ENCODE assay signal across 20 cellular contexts in the genomic region with DNA sequence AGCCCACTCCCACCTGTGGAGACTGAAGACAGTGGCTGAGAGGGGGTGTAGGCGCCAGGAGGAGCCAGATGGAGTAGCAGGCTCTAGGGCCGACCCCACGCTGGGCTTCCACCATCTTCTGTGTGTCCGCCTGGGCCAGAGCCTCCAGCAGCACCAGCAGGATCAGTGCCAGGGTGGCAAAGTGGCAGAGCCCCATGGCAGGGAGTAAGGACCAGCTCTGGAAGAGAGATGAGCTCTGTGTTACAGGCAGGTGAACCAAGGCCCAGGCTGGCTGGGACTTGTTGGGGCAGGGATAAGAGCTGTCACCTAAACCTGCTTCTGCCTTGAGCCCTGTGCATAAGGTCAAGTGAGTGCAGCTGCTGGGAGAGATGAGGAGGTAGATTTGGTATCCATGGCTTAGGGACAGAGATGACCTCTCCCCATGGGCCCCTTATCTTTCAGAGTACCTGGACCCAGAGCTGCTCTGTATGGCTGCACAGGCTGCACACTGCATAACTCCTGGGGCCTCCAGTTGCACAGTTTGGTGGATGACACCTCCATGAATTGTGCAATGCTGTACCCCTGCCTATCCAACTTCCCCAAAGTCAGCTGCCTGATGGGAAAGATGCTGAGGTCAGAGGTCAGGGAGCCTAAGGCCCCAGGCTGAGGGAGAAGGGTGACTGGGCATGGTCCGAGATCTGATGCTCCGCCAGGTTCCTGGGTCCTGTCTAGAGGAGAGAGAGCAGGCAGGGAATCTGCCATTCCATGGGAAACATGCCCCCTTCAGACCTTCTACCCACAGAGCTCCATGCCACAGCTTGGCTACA. TPM values are rescaled to one million over a fixed set of nuclear protein-coding genes. Genes with fewer than 3 reads are reported as not detected.
DNase-seq lines count a peak whose midpoint lies in the region; ATAC-seq and TF ChIP-seq lines count a peak whose summit lies in the region.
"Had no signal": no experiment of that assay in that cellular context is flagged by ENCODE, and none has a peak within 500 bp of the region (broad histone marks: within the 10 kb centered on the region; RNA-seq: fewer than 3 reads in every experiment).

No MANE protein-coding gene starts in this region.

- H3K4me3 ChIP-seq in WERI-Rb-1 (ENCODE audit: low read depth, low read length) = no peak overlapping the region
- H3K4me3 ChIP-seq in skeletal muscle tissue (ENCODE audit: low read length in 3 of 3) = peak overlapping the region in 1 of 3 donors; percentile 18
- H3K4me3 ChIP-seq: upper lobe of left lung had no signal

- DNase-seq in SIG-M5 treated with dmso at 0.1 percent for 504 hours (lab: John Stamatoyannopoulos, UW; ENCODE audit: unreplicated experiment) = peak; percentile 29
- DNase-seq in SIG-M5 (lab: John Stamatoyannopoulos, UW) = no peak
- peak; percentile 48 for DNase-seq in WERI-Rb-1
- DNase-seq in islet precursor cell = peak; percentile 41
- no peak for DNase-seq in GF-D8 (lab: John Stamatoyannopoulos, UW)
- no peak for DNase-seq in central memory CD4-positive, alpha-beta T cell
- DNase-seq: activated CD4-positive, alpha-beta T cell treated with anti-CD3 and anti-CD28 coated beads for 4 hours; DMS79; effector memory CD4-positive, alpha-beta T cell; HCEC 1CT; NCI-H146; NCI-H2171; NCI-H526; occipital lobe; SHP77; T-cell had no signal

- peaks cover 67 to 94% (median 84%) of the 10 kb centered on the region in 3 donors for H3K4me1 ChIP-seq in skeletal muscle tissue (ENCODE audit: control insufficient read depth in 3 of 3, insufficient read depth in 3 of 3, low read length in 3 of 3)

- ATAC-seq in HG02610 (IDR thresholded peaks at IDR 0.05; ENCODE audit: unreplicated experiment) = no peak
- ATAC-seq: T-cell had no signal

- H3K36me3 ChIP-seq in WERI-Rb-1 (no peaks in the 10 kb centered on the region), skeletal muscle tissue (ENCODE audit: control insufficient read depth in 3 of 3, insufficient read depth in 3 of 3, low read length in 3 of 3) (peaks cover 9 to 16% (median 10%) of the 10 kb centered on the region in 3 donors)
- H3K36me3 ChIP-seq: upper lobe of left lung had no signal

- H3K27ac ChIP-seq in WERI-Rb-1 = peak overlapping the region; percentile 41
- peak overlapping the region; percentile 99 for H3K27ac ChIP-seq in skeletal muscle tissue (ENCODE audit: low read depth, low read length)
- H3K27ac ChIP-seq: 22Rv1, upper lobe of left lung had no signal

- H3K9ac ChIP-seq in skeletal muscle tissue (ENCODE audit: low read depth in 1 of 3, low read length in 3 of 3) = peak overlapping the region; percentile 57 to 76 (median 65)

- TF ChIP-seq CTCF in WERI-Rb-1 (IDR thresholded peaks at IDR 0.05; ENCODE audit: low read depth, low read length) = no peak

- no peaks in the 10 kb centered on the region for H3K9me3 ChIP-seq in WERI-Rb-1 (ENCODE audit: severe bottlenecking)
- no peaks in the 10 kb centered on the region for H3K9me3 ChIP-seq in skeletal muscle tissue (ENCODE audit: control insufficient read depth in 3 of 3, low read length in 3 of 3)
- H3K9me3 ChIP-seq: upper lobe of left lung had no signal

- H3K27me3 ChIP-seq in WERI-Rb-1 (ENCODE audit: insufficient read depth, low read depth, severe bottlenecking) (no peaks in the 10 kb centered on the region), skeletal muscle tissue (ENCODE audit: control insufficient read depth in 3 of 3, insufficient read depth in 3 of 3, low read length in 3 of 3) (no peaks in the 10 kb centered on the region)
- H3K27me3 ChIP-seq: upper lobe of left lung had no signal

RNA-seq across cellular contexts. Expression of a gene that starts 7.4 kb away (rescaled TPM):
- total RNA-seq in skeletal muscle tissue = 17.7 TPM

Comparison
In these comparisons a context has a peak if more than half of its experiments do, and no peak if none do; other contexts are left out.
1. DNase-seq: peak in SIG-M5 treated with dmso at 0.1 percent for 504 hours (single experiment), WERI-Rb-1 (single experiment) and islet precursor cell (single experiment); none in SIG-M5 (single experiment), GF-D8 (single experiment) and central memory CD4-positive, alpha-beta T cell (single experiment).